Comparison of ENCODE assay signal across 1 cellular context in the genomic region with DNA sequence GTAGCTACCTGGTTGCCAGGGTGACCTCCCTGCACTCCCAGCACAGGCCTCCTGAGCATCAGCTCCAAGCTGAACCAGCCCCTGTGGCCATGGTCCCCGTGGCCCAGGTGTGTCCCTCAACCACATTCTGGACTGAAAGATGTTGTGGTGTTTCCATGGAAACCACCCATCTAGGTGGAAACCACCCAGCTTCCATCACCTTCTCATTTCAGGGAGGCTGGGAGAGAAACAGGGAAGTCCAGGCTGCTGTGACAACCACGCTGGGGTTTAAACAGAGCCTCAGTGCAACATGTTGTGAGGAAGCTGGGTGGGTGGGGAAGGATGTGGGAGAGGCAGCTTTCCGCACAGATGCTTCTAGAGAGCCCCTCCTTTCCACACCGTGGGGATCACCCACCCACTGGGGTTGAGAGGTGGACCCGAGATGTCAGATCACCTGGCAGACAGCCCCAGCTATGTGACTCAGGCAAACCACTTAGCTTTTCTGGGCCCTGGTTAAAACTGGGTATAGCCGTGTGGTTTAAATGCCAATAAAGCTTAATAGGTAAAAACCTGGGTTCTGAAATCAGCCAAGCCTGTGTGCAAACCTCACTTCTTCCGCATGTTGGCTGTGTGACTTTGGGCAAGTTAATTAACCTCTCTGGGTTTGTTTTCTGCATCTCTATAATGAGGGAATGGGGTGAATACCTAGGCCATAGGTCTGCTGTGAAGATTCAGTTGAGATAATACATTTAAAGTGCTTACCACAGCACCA.
TF ChIP-seq lines count a peak whose summit lies in the region.

No MANE protein-coding gene starts in this region.

TF ChIP-seq in H1, 55 proteins besides CTCF, POLR2A, EP300 and RAD21 (continued from another document):
- no peak for TF ChIP-seq CHD2 (IDR thresholded peaks at IDR 0.05; ENCODE audit: low read length)
